In genomic region chr14:64444140-64444539, GRCh38 we compare ENCODE assay signal across 1 cellular context.
TF ChIP-seq lines count a peak whose summit lies in the region.

No MANE protein-coding gene starts in this region.

TF ChIP-seq in IMR-90, 13 proteins besides CTCF, POLR2A, EP300 and RAD21 (continued from another document):
- TF ChIP-seq ELK1 (IDR thresholded peaks at IDR 0.05; ENCODE audit: borderline replicate concordance, low read depth, low read length) (no peak), SMC3 (IDR thresholded peaks at IDR 0.05; ENCODE audit: low read depth, low read length) (no peak), NFE2L2 (IDR thresholded peaks at IDR 0.05; ENCODE audit: low read depth, low read length) (no peak), RFX5 (IDR thresholded peaks at IDR 0.05; ENCODE audit: low read depth, low read length) (no peak), BHLHE40 (IDR thresholded peaks at IDR 0.05; ENCODE audit: low read depth, low read length) (no peak), MAFK (IDR thresholded peaks at IDR 0.05; ENCODE audit: low read depth, low read length) (no peak), USF2 (IDR thresholded peaks at IDR 0.05; ENCODE audit: low read depth, low read length) (no peak), RCOR1 (IDR thresholded peaks at IDR 0.05; ENCODE audit: insufficient replicate concordance, low read length) (no peak), MAZ (IDR thresholded peaks at IDR 0.05; ENCODE audit: borderline replicate concordance, low read depth, low read length) (no peak)
